ENCODE assay signal across 25 cellular contexts in the genomic region with DNA sequence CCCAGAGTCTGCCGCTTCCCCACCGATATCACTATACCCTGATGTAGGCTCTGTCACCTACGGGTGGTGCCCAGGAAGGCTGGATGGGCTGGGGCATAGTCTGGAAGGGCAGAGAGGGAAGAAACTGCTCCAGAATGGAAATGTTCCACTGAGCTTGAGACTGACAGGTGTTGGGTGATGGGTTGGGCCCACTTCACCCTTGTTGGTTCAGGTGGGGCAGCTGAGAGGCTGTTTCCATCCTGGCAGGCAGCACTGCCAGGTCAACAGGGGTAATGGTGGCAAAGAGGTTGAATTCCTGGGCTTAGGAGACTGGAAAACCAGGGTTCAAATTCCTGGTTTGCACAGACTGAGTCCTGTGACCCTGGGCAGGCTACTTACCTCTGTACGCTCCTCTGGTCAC. TPM values are rescaled to one million over a fixed set of nuclear protein-coding genes. Genes with fewer than 3 reads are reported as not detected.
A peak's percentile ranks its signal among the peaks of the same experiment; 100 is the strongest.
DNase-seq lines count a peak whose midpoint lies in the region; ATAC-seq and TF ChIP-seq lines count a peak whose summit lies in the region.
"Had no signal": no experiment of that assay in that cellular context is flagged by ENCODE, and none has a peak within 500 bp of the region (broad histone marks: within the 10 kb centered on the region; RNA-seq: fewer than 3 reads in every experiment).

No MANE protein-coding gene starts in this region.

- no peaks in the 10 kb centered on the region for H3K27me3 Mint-ChIP-seq in T-helper 17 cell
- H3K27me3 Mint-ChIP-seq in type B pancreatic cell = no peaks in the 10 kb centered on the region
- H3K27me3 Mint-ChIP-seq: CD4-positive, alpha-beta memory T cell had no signal

- H3K9me3 ChIP-seq in T-helper 17 cell (ENCODE audit: control insufficient read depth, low read length, poor library complexity, severe bottlenecking) (no peaks in the 10 kb centered on the region), neuronal stem cell (replicated peaks in 1 of 2; ENCODE audit: control insufficient read depth in 2 of 2, insufficient read depth in 1 of 2, low read depth in 1 of 2, low read length in 2 of 2) (no peaks in the 10 kb centered on the region)

- H3K14ac ChIP-seq in neuronal stem cell (ENCODE audit: low read length) = no peak overlapping the region

- no peak overlapping the region for H3K4me2 ChIP-seq in neuronal stem cell (ENCODE audit: insufficient read depth, low read length, poor library complexity, severe bottlenecking)

- H3K27me3 ChIP-seq in neuronal stem cell (ENCODE audit: control insufficient read depth in 3 of 3, insufficient read depth in 3 of 3, low read depth in 1 of 3, low read length in 3 of 3) = no peaks in the 10 kb centered on the region

- ATAC-seq in T-helper 17 cell = no peak
- ATAC-seq in stimulated activated naive CD8-positive, alpha-beta T cell treated with anti-CD3 and anti-CD28 coated beads, Interleukin-15, Interleukin-2, amounts not matched to agents 100 U/mL and 50 U/mL, for 24 hours = no peak
- ATAC-seq: HCT116 had no signal

- peaks cover 3% of the 10 kb centered on the region for H3K79me1 ChIP-seq in neuronal stem cell (ENCODE audit: low read depth, low read length)

- peak overlapping the region; percentile 36 for H3K4me3 Mint-ChIP-seq in T-helper 17 cell
- H3K4me3 Mint-ChIP-seq in type B pancreatic cell = no peak overlapping the region
- H3K4me3 Mint-ChIP-seq: CD4-positive, alpha-beta memory T cell had no signal

- DNase-seq in NCI-H510A (lab: John Stamatoyannopoulos, UW) (peak; percentile 4), NCI-H510A treated with DMSO at 0.1 percent for 48 hours (lab: John Stamatoyannopoulos, UW) (no peak), T-helper 17 cell (no peak), neuronal stem cell (ENCODE audit: low spot score) (no peak), type B pancreatic cell (ENCODE audit: extremely low spot score, unreplicated experiment) (no peak), DMS 273 (lab: John Stamatoyannopoulos, UW; ENCODE audit: unreplicated experiment) (no peak), germinal center (ENCODE audit: low spot score) (no peak)
- DNase-seq in stimulated activated naive CD8-positive, alpha-beta T cell treated with anti-CD3 and anti-CD28 coated beads, Interleukin-15, Interleukin-2, amounts not matched to agents 100 U/mL and 50 U/mL, for 24 hours = no peak
- DNase-seq: ACHN; CD4-positive, alpha-beta memory T cell; COR-L47; DMS79 treated with DMSO at 0.1 percent for 48 hours; GF-D8; KBM-7; MV-4-11; NCI-H1105; NCI-H1436 treated with DMSO at 0.1 percent for 48 hours; NCI-H1930; NCI-H2107; NCI-H526; NCI-H82; SHP77 treated with DMSO at 0.1 percent for 48 hours had no signal

- H3K4me3 ChIP-seq in neuronal stem cell (ENCODE audit: low read length in 2 of 2) = no peak overlapping the region
- H3K4me3 ChIP-seq: SK-N-MC had no signal

- no peaks in the 10 kb centered on the region for H3K9me3 Mint-ChIP-seq in type B pancreatic cell
- H3K9me3 Mint-ChIP-seq: CD4-positive, alpha-beta memory T cell had no signal

- no peak overlapping the region for H4K91ac ChIP-seq in neuronal stem cell (ENCODE audit: low read depth, low read length, poor library complexity)

- no peak for TF ChIP-seq CTCF in type B pancreatic cell (conservative IDR thresholded peaks at IDR 0.05)

- no peak overlapping the region for H3K9ac ChIP-seq in neuronal stem cell (ENCODE audit: low read depth, low read length, poor library complexity)

- no peak overlapping the region for H2BK12ac ChIP-seq in neuronal stem cell (ENCODE audit: low read length)

- H3K36me3 Mint-ChIP-seq in T-helper 17 cell (ENCODE audit: low read depth) = peaks cover 15% of the 10 kb centered on the region
- H3K36me3 Mint-ChIP-seq in type B pancreatic cell = peaks cover 20% of the 10 kb centered on the region

- WGBS in neuronal stem cell (ENCODE audit: extremely low coverage in 2 of 2, insufficient read length in 2 of 2, insufficient replicate concordance in 1 of 2), 2 donors = no CpG with 5 or more reads among the region's 4 CpGs

- peak overlapping the region; percentile 78 for H2BK5ac ChIP-seq in neuronal stem cell (ENCODE audit: low read length)

- peak overlapping the region; percentile 65 for H3K23ac ChIP-seq in neuronal stem cell (ENCODE audit: low read depth, low read length, poor library complexity)

- no peak overlapping the region for H2BK15ac ChIP-seq in neuronal stem cell (ENCODE audit: low read length)

- peaks cover 40 to 83% of the 10 kb centered on the region in 2 donors for H3K36me3 ChIP-seq in neuronal stem cell (replicated peaks in 1 of 2; ENCODE audit: control insufficient read depth in 2 of 2, insufficient read depth in 2 of 2, low read length in 2 of 2)

- H2AK5ac ChIP-seq in neuronal stem cell (ENCODE audit: low read depth, low read length) = no peak overlapping the region

- peak overlapping the region; percentile 83 for H3K27ac Mint-ChIP-seq in T-helper 17 cell
- H3K27ac Mint-ChIP-seq in type B pancreatic cell = peak overlapping the region; percentile 63
- H3K27ac Mint-ChIP-seq: CD4-positive, alpha-beta memory T cell had no signal

- no peak overlapping the region for H4K8ac ChIP-seq in neuronal stem cell (ENCODE audit: low read depth, low read length)

- H3K4me1 Mint-ChIP-seq in T-helper 17 cell = peaks cover 9% of the 10 kb centered on the region
- no peaks in the 10 kb centered on the region for H3K4me1 Mint-ChIP-seq in type B pancreatic cell (ENCODE audit: unreplicated experiment)
- H3K4me1 Mint-ChIP-seq: CD4-positive, alpha-beta memory T cell had no signal

- H3K18ac ChIP-seq in neuronal stem cell (ENCODE audit: low read length) = no peak overlapping the region

- H3K4me1 ChIP-seq in neuronal stem cell (ENCODE audit: control insufficient read depth in 2 of 2, insufficient read depth in 1 of 2, low read depth in 1 of 2, low read length in 2 of 2) = no peaks in the 10 kb centered on the region

- H3K27ac ChIP-seq in neuronal stem cell (replicated peaks; ENCODE audit: low read length) = no peak overlapping the region
- H3K27ac ChIP-seq: 22Rv1, SK-N-MC had no signal

- no peak overlapping the region for H2AFZ ChIP-seq in neuronal stem cell (ENCODE audit: low read length)

- no peak overlapping the region for H3K4ac ChIP-seq in neuronal stem cell (ENCODE audit: low read length)

- H2BK120ac ChIP-seq in neuronal stem cell (ENCODE audit: low read depth, low read length) = no peak overlapping the region

RNA-seq across cellular contexts. Expression of a gene that starts 28.5 kb away (rescaled TPM):
- total RNA-seq in T-helper 17 cell (10 to 100 TPM; 16.8 to 21.7 TPM), type B pancreatic cell (ENCODE audit: low replicate concordance) (23.1 and 36.4 TPM in 2 replicates)
- polyA plus RNA-seq in neuronal stem cell (2013, experiment 1 of 2) = 6.9 TPM
- polyA plus RNA-seq in neuronal stem cell (2013, experiment 2 of 2) = 7.3 TPM

RNA-seq across cellular contexts. Expression of a gene that starts 38.1 kb away (rescaled TPM):
- total RNA-seq in T-helper 17 cell (100 to 1,000 TPM; 138 to 231 TPM), type B pancreatic cell (ENCODE audit: low replicate concordance) (34.5 and 41.6 TPM in 2 replicates)
- 10.3 TPM for polyA plus RNA-seq in neuronal stem cell (2013, experiment 1 of 2)
- polyA plus RNA-seq in neuronal stem cell (2013, experiment 2 of 2) = 9.5 TPM

RNA-seq across cellular contexts. Expression of a gene that starts 44.0 kb away (rescaled TPM):
- total RNA-seq in T-helper 17 cell = 10 to 100 TPM; 24.4 to 26.5 TPM
- polyA plus RNA-seq in neuronal stem cell (2013, experiment 1 of 2) = 1.8 TPM
- 1.8 TPM for polyA plus RNA-seq in neuronal stem cell (2013, experiment 2 of 2)
- total RNA-seq in type B pancreatic cell (ENCODE audit: low replicate concordance) = 4.7 and 6.1 TPM in 2 replicates
